ENCODE assay signal across 10 cellular contexts in genomic region chr2:64404743-64405142, GRCh38. TPM values are rescaled to one million over a fixed set of nuclear protein-coding genes. Genes with fewer than 3 reads are reported as not detected.
DNase-seq lines count a peak whose midpoint lies in the region; ATAC-seq and TF ChIP-seq lines count a peak whose summit lies in the region.
"Had no signal": no experiment of that assay in that cellular context is flagged by ENCODE, and none has a peak within 500 bp of the region (broad histone marks: within the 10 kb centered on the region; RNA-seq: fewer than 3 reads in every experiment).

No MANE protein-coding gene starts in this region.

- TF ChIP-seq CTCF in RWPE2 (IDR thresholded peaks at IDR 0.05; ENCODE audit: poor library complexity, severe bottlenecking) (no peak), esophagus squamous epithelium (IDR thresholded peaks at IDR 0.05) (no peak), transverse colon (IDR thresholded peaks at IDR 0.05) (no peak)

- ATAC-seq in RWPE2 (ENCODE audit: low read depth) (no peak), HG02678 (IDR thresholded peaks at IDR 0.05; ENCODE audit: unreplicated experiment) (no peak)

- intact Hi-C loops in esophagus squamous epithelium (cut with DNase I) (no loop called here), transverse colon (cut with DNase I; ENCODE audit: low total_unique reads) (no loop called here)

- no peak for TF ChIP-seq POLR2A in esophagus squamous epithelium (IDR thresholded peaks at IDR 0.05)
- TF ChIP-seq POLR2A in transverse colon (IDR thresholded peaks at IDR 0.05) = no peak

- no peaks in the 10 kb centered on the region for H3K9me3 ChIP-seq in RWPE2 (ENCODE audit: severe bottlenecking)
- H3K9me3 ChIP-seq in esophagus squamous epithelium = no peaks in the 10 kb centered on the region
- H3K9me3 ChIP-seq in mesodermal cell (ENCODE audit: control insufficient read depth, low read length) = no peaks in the 10 kb centered on the region
- H3K9me3 ChIP-seq in transverse colon = no peaks in the 10 kb centered on the region

- peak; percentile 86 for TF ChIP-seq EP300 in transverse colon (IDR thresholded peaks at IDR 0.05; ENCODE audit: low read depth)

- H3K4me3 ChIP-seq in RWPE2 (ENCODE audit: severe bottlenecking) = no peak overlapping the region
- no peak overlapping the region for H3K4me3 ChIP-seq in esophagus squamous epithelium
- H3K4me3 ChIP-seq in mesodermal cell (ENCODE audit: extremely low read depth, insufficient read depth, low read length, poor library complexity, severe bottlenecking) = no peak overlapping the region
- H3K4me3 ChIP-seq in transverse colon = no peak overlapping the region

- WGBS in esophagus squamous epithelium, 2 donors = 51 to 54% methylated on average over 9 of the region's 9 CpGs
- 39 to 43% methylated on average over 8 to 9 of the region's 9 CpGs for WGBS in mesodermal cell (ENCODE audit: insufficient coverage in 2 of 2), 2 experiments
- WGBS in transverse colon (ENCODE audit: low coverage in 1 of 2), 2 donors = 34% methylated on average over 9 of the region's 9 CpGs; no CpG with 5 or more reads in 1 of the 2 donors

- H3K27ac ChIP-seq in RWPE2 (ENCODE audit: poor library complexity, severe bottlenecking) (peak overlapping the region; percentile 52), esophagus squamous epithelium (peak overlapping the region; percentile 68 to 84 (median 79)), mesodermal cell (ENCODE audit: low read depth, low read length, severe bottlenecking) (peak overlapping the region; percentile 95), transverse colon (peak overlapping the region; percentile 88 to 89 (median 89))

- in situ Hi-C loops in transverse colon (cut with MboI; ENCODE audit: low pct_ligation_motif_present in 1 of 4, low pct_unique_long_range_greater_than_20kb in 1 of 4, low sequenced_read_pairs in 3 of 4) = no loop called here

- no peak for DNase-seq in RWPE2 (ENCODE audit: low spot score)
- DNase-seq in esophagus squamous epithelium (lab: John Stamatoyannopoulos, UW) = no peak
- DNase-seq in transverse colon = peak; percentile 90
- no peak for DNase-seq in activated T-cell treated with anti-CD3 and anti-CD28 coated beads for 4 hours
- no peak for DNase-seq in SIG-M5 treated with dmso at 0.1 percent for 504 hours (lab: John Stamatoyannopoulos, UW; ENCODE audit: unreplicated experiment)
- DNase-seq in effector CD4-positive, alpha-beta T cell = no peak
- DNase-seq: NCI-H187, SW 1271 had no signal

- no peaks in the 10 kb centered on the region for H3K36me3 ChIP-seq in RWPE2 (ENCODE audit: low read depth)
- H3K36me3 ChIP-seq in esophagus squamous epithelium = no peaks in the 10 kb centered on the region
- no peaks in the 10 kb centered on the region for H3K36me3 ChIP-seq in mesodermal cell (ENCODE audit: control insufficient read depth, insufficient read depth, low read length)
- H3K36me3 ChIP-seq in transverse colon = no peaks in the 10 kb centered on the region

- H3K4me1 ChIP-seq in RWPE2 (ENCODE audit: insufficient read depth, poor library complexity, severe bottlenecking) = peaks cover 34% of the 10 kb centered on the region
- H3K4me1 ChIP-seq in esophagus squamous epithelium = peaks cover 31 to 72% (median 54%) of the 10 kb centered on the region in 3 donors
- peaks cover 34% of the 10 kb centered on the region for H3K4me1 ChIP-seq in mesodermal cell (ENCODE audit: control insufficient read depth, insufficient read depth, low read length, poor library complexity, severe bottlenecking)
- H3K4me1 ChIP-seq in transverse colon = peaks cover 33 to 70% (median 61%) of the 10 kb centered on the region in 4 donors

- H3K27me3 ChIP-seq in RWPE2 (ENCODE audit: insufficient read depth, poor library complexity, severe bottlenecking) (no peaks in the 10 kb centered on the region), esophagus squamous epithelium (no peaks in the 10 kb centered on the region), transverse colon (no peaks in the 10 kb centered on the region)

RNA-seq across cellular contexts. Expression of gene LGALSL, which starts 49.2 kb away (rescaled TPM):
- total RNA-seq in esophagus squamous epithelium (10 to 100 TPM; 16.4 to 56.0 (median 33.5) TPM), transverse colon (10 to 100 TPM; 13.1 to 30.7 (median 18.1) TPM)
- 25.3 TPM for polyA plus RNA-seq in mesodermal cell (2013, experiment 1 of 2)
- 17.6 TPM for polyA plus RNA-seq in mesodermal cell (2013, experiment 2 of 2)
